Comparison of ENCODE assay signal across 26 cellular contexts in the genomic region with DNA sequence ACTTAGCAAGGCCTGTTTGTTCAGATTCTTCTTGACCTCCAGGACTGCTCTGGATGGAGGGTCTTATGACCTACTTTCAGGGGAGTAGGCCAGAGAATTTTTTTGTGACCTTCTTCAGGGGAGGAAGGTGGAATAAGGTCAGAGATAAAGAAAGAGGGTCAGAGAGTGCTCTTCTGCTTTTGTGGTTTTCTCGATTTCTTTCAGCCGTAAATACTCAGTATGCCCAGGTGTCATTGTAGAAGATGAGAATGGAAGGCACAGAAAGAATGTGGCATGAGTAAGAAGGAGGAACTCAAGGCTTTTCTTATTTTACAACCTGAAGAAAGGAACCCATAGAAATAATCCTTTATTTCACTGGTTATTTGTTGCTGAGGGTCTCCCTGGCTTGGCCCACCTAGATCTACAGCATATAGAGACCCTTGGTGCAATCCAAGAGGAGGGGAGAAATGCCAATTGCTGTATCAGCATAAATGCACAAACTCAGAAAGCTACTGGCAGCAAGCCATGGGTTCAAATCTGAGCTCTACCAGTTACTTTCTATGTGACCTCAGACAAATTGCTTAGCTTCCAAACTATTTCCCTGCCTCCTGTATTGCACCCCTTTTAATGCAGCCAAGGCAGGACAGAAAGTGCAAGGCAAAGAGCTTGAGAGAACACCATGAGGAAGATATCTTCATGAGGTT.
DNase-seq lines count a peak whose midpoint lies in the region; ATAC-seq, FAIRE-seq and TF ChIP-seq lines count a peak whose summit lies in the region.
"Had no signal": no experiment of that assay in that cellular context is flagged by ENCODE, and none has a peak within 500 bp of the region (broad histone marks: within the 10 kb centered on the region; RNA-seq: fewer than 3 reads in every experiment).

No MANE protein-coding gene starts in this region.

- H3K27me3 ChIP-seq in CD4-positive, CD25-positive, alpha-beta regulatory T cell (ENCODE audit: control insufficient read depth, insufficient read depth, low read length) = no peaks in the 10 kb centered on the region
- H3K27me3 ChIP-seq in Karpas-422 (ENCODE audit: low read length) (no peaks in the 10 kb centered on the region), H1 (replicated peaks in 1 of 4; ENCODE audit: control insufficient read depth in 3 of 4, extremely low read depth in 1 of 4, insufficient read depth in 3 of 4, low read length in 3 of 4) (no peaks in the 10 kb centered on the region)
- H3K27me3 ChIP-seq: testis, vagina had no signal

- no peak overlapping the region for H3K27ac ChIP-seq in CD4-positive, CD25-positive, alpha-beta regulatory T cell (ENCODE audit: insufficient read depth, low read length, poor library complexity, severe bottlenecking)
- H3K27ac ChIP-seq in Karpas-422 (ENCODE audit: low read length) (peak overlapping the region; percentile 96), H1 (ENCODE audit: low read depth, low read length) (no peak overlapping the region)
- H3K27ac ChIP-seq: testis, vagina had no signal

- no peaks in the 10 kb centered on the region for H4K20me1 ChIP-seq in Karpas-422 (ENCODE audit: insufficient read depth, low read depth, low read length)
- H4K20me1 ChIP-seq in H1 (replicated peaks in 1 of 2; ENCODE audit: control insufficient read depth in 1 of 2, insufficient read depth in 2 of 2, low read length in 2 of 2) = no peaks in the 10 kb centered on the region

- FAIRE-seq in H1 (lab: Jason Lieb, UNC) = no peak

- H3K4me1 ChIP-seq in CD4-positive, CD25-positive, alpha-beta regulatory T cell (ENCODE audit: control insufficient read depth, insufficient read depth, low read length, poor library complexity, severe bottlenecking) = peaks cover 6% of the 10 kb centered on the region
- H3K4me1 ChIP-seq in Karpas-422 (ENCODE audit: low read length) (peaks cover 80% of the 10 kb centered on the region), H1 (replicated peaks in 1 of 4; ENCODE audit: control insufficient read depth in 3 of 4, insufficient read depth in 4 of 4, low read length in 3 of 4) (peaks cover 2 to 9% (median 4%) of the 10 kb centered on the region in 4 experiments; a peak in 4 of 7 replicates)
- H3K4me1 ChIP-seq: testis, vagina had no signal

- peak overlapping the region; percentile 26 for H2AFZ ChIP-seq in Karpas-422 (ENCODE audit: low read length)
- H2AFZ ChIP-seq in H1 (ENCODE audit: low read length) = no peak overlapping the region

- H3K9me3 Mint-ChIP-seq in CD4-positive, CD25-positive, alpha-beta regulatory T cell = peaks cover 0 to 2% (median 0%) of the 10 kb centered on the region in 7 donors
- H3K9me3 Mint-ChIP-seq: activated T-helper 17 cell treated with anti-CD3 and anti-CD28 coated beads, Interleukin-2, amount 50 U/mL, for 72 hours had no signal

- peaks cover 20% of the 10 kb centered on the region for H3K27me3 Mint-ChIP-seq in CD4-positive, CD25-positive, alpha-beta regulatory T cell
- H3K27me3 Mint-ChIP-seq: activated T-helper 17 cell treated with anti-CD3 and anti-CD28 coated beads, Interleukin-2, amount 50 U/mL, for 72 hours had no signal

- H3K4me3 ChIP-seq in CD4-positive, CD25-positive, alpha-beta regulatory T cell (ENCODE audit: low read depth, low read length) = no peak overlapping the region
- H3K4me3 ChIP-seq in Karpas-422 (ENCODE audit: low read length) (no peak overlapping the region), H1 (ENCODE audit: extremely low read depth in 1 of 4, insufficient read depth in 2 of 4, low read depth in 3 of 4, low read length in 4 of 4) (no peak overlapping the region)
- H3K4me3 ChIP-seq: testis, vagina had no signal

- peak overlapping the region; percentile 71 for H3K4ac ChIP-seq in H1 (replicated peaks; ENCODE audit: insufficient read length, low read depth, low read length)

- H3K79me2 ChIP-seq in Karpas-422 (ENCODE audit: low read length) (no peaks in the 10 kb centered on the region), H1 (ENCODE audit: control insufficient read depth in 1 of 2, insufficient read depth in 2 of 2, low read length in 2 of 2) (no peaks in the 10 kb centered on the region)

- no peak overlapping the region for H4K8ac ChIP-seq in H1 (ENCODE audit: extremely low read depth, insufficient read depth, low read length)

- no peak overlapping the region; the same call in 1 of the 2 replicates for H3K18ac ChIP-seq in H1 (ENCODE audit: extremely low read depth, low read length)

- ATAC-seq in CD4-positive, CD25-positive, alpha-beta regulatory T cell (ENCODE audit: low read depth in 2 of 2) = no peak
- peak; percentile 54 for ATAC-seq in GM18511 (IDR thresholded peaks at IDR 0.05; ENCODE audit: unreplicated experiment)
- ATAC-seq: activated naive CD4-positive, alpha-beta T cell treated with anti-CD3 and anti-CD28 coated beads, Interleukin-2, amount 50 U/mL, for 72 hours; activated T-helper 17 cell treated with anti-CD3 and anti-CD28 coated beads, Interleukin-2, amount 50 U/mL, for 72 hours; left colon had no signal

- 48% methylated on average over 2 of the region's 2 CpGs; no CpG with 5 or more reads in 1 of the 2 experiments for WGBS in H1 (ENCODE audit: extremely low coverage in 1 of 2, insufficient coverage in 1 of 2, insufficient read length in 1 of 2, insufficient replicate concordance in 2 of 2, low coverage in 1 of 2, low lambda C conversion rate in 2 of 2, missing lambda C conversion rate in 1 of 2), 2 experiments

- TF ChIP-seq RAD21 in H1 (IDR thresholded peaks at IDR 0.05 in 1 of 2, conservative IDR thresholded peaks at IDR 0.05 in 1 of 2; ENCODE audit: low read depth in 2 of 2, low read length in 2 of 2) = no peak

- DNase-seq in CD4-positive, CD25-positive, alpha-beta regulatory T cell = no peak
- DNase-seq in Karpas-422 (peak; percentile 72), H1 (ENCODE audit: low read depth in 1 of 2, low spot score in 2 of 2) (no peak), hippocampal formation (lab: John Stamatoyannopoulos, UW) (no peak)
- no peak for DNase-seq in activated CD8-positive, alpha-beta memory T cell treated with anti-CD3 and anti-CD28 coated beads for 24 hours
- DNase-seq in NK-92 treated with Interleukin-12 subunit alpha and Interleukin-12 subunit beta, amount 100 ng/mL, for 24 hours (lab: John Stamatoyannopoulos, UW) = no peak
- DNase-seq: activated CD4-positive, alpha-beta T cell treated with anti-CD3 and anti-CD28 coated beads, Interleukin-2, amount 10 ng/mL, durations not matched to agents 24 days and 14 days; aorta; central memory CD4-positive, alpha-beta T cell; DMS53; H7; left colon; mesenchymal stem cell; NCI-H1092; NCI-H2081; NCI-H446 treated with DMSO at 0.1 percent for 48 hours; nucleus accumbens; OCI-M1; SHP77 treated with DMSO at 0.1 percent for 48 hours; stimulated activated CD4-positive, alpha-beta T cell treated with anti-CD3 and anti-CD28 coated beads, Interleukin-1b, Interleukin-23, amount 100 ng/mL, for 48 hours; stimulated activated naive CD4-positive, alpha-beta T cell; testis had no signal

- POLR2A ChIA-PET in H1 (lab: Charles Lee; ENCODE audit: partially characterized antibody) = no interaction called here

- H3K9me3 ChIP-seq in CD4-positive, CD25-positive, alpha-beta regulatory T cell (ENCODE audit: control insufficient read depth in 2 of 2, low read length in 2 of 2) = no peaks in the 10 kb centered on the region
- no peaks in the 10 kb centered on the region for H3K9me3 ChIP-seq in Karpas-422 (ENCODE audit: low read length)
- H3K9me3 ChIP-seq in H1 (ENCODE audit: insufficient read depth in 2 of 2, low read depth in 1 of 2, low read length in 1 of 2) = no peaks in the 10 kb centered on the region
- H3K9me3 ChIP-seq: testis, vagina had no signal

- H4K91ac ChIP-seq in H1 (replicated peaks; ENCODE audit: insufficient read length, low read length) = peak overlapping the region; percentile 69

- H3K23ac ChIP-seq in H1 (ENCODE audit: insufficient read length) = no peak overlapping the region

- H3K4me2 ChIP-seq in Karpas-422 (ENCODE audit: low read depth, low read length, poor library complexity, severe bottlenecking) (peak overlapping the region; percentile 33), H1 (ENCODE audit: insufficient read depth in 1 of 2, low read depth in 2 of 2, low read length in 2 of 2) (no peak overlapping the region)

- H3K36me3 Mint-ChIP-seq in CD4-positive, CD25-positive, alpha-beta regulatory T cell = no peaks in the 10 kb centered on the region

- no peaks in the 10 kb centered on the region for H3K23me2 ChIP-seq in H1 (ENCODE audit: low read depth, low read length)

- H3K56ac ChIP-seq in H1 (replicated peaks; ENCODE audit: insufficient read length, low read depth, low read length) = no peak overlapping the region

- H3K9me2 ChIP-seq in Karpas-422 (replicated peaks; ENCODE audit: insufficient read depth, low read length) = no peaks in the 10 kb centered on the region

- H4K5ac ChIP-seq in H1 (ENCODE audit: insufficient read length, low read depth, low read length) = no peak overlapping the region

- no peak overlapping the region for H2AK5ac ChIP-seq in H1 (ENCODE audit: low read depth, low read length)

- no peak for TF ChIP-seq CTCF in H1 (IDR thresholded peaks at IDR 0.05; ENCODE audit: control extremely low read depth in 1 of 3, insufficient read depth in 1 of 3, low read depth in 1 of 3, low read length in 3 of 3)

- H3K4me1 Mint-ChIP-seq in CD4-positive, CD25-positive, alpha-beta regulatory T cell = peaks cover 6 to 31% (median 14%) of the 10 kb centered on the region in 4 donors

- no peak overlapping the region; the same call in 1 of the 2 replicates for H2BK15ac ChIP-seq in H1 (ENCODE audit: low read length)

- no peak overlapping the region for H2BK12ac ChIP-seq in H1 (ENCODE audit: low read depth, low read length)

- CTCF ChIA-PET in H1 (lab: Charles Lee; ENCODE audit: partially characterized antibody) = interaction anchor here (0.5 to 2.0 kb wide), 4 partner anchors 10 to 792 kb away, joined by 3 to 8 read pairs (median 6); partner anchors contain the start of gene PBOV1

- H3K9ac ChIP-seq in Karpas-422 (ENCODE audit: low read length) (peak overlapping the region; percentile 42), H1 (replicated peaks in 1 of 4; ENCODE audit: extremely low read depth in 1 of 4, low read depth in 3 of 4, low read length in 3 of 4) (no peak overlapping the region)

- no peak overlapping the region for H3K4me3 Mint-ChIP-seq in CD4-positive, CD25-positive, alpha-beta regulatory T cell
- H3K4me3 Mint-ChIP-seq: activated CD4-positive, alpha-beta T cell treated with anti-CD3 and anti-CD28 coated beads, Interleukin-2, amount 10 ng/mL, durations not matched to agents 24 days and 14 days; activated T-helper 17 cell treated with anti-CD3 and anti-CD28 coated beads, Interleukin-2, amount 50 U/mL, for 72 hours had no signal

- TF ChIP-seq POLR2A in H1 (IDR thresholded peaks at IDR 0.05; ENCODE audit: control extremely low read depth in 1 of 2, low read depth in 2 of 2, low read length in 2 of 2) = no peak

- no peak for TF ChIP-seq EP300 in H1 (IDR thresholded peaks at IDR 0.05; ENCODE audit: borderline replicate concordance in 1 of 2, low read depth in 2 of 2, low read length in 2 of 2)

- H2BK120ac ChIP-seq in H1 (replicated peaks; ENCODE audit: low read depth, low read length) = peak overlapping the region; percentile 72

- no peak overlapping the region for H2BK5ac ChIP-seq in H1 (ENCODE audit: low read depth, low read length)

- no peaks in the 10 kb centered on the region for H3K36me3 ChIP-seq in CD4-positive, CD25-positive, alpha-beta regulatory T cell (ENCODE audit: control insufficient read depth, insufficient read depth, low read length)
- H3K36me3 ChIP-seq in Karpas-422 (ENCODE audit: insufficient read depth, low read length) (no peaks in the 10 kb centered on the region), H1 (ENCODE audit: control insufficient read depth in 2 of 4, insufficient read depth in 4 of 4, low read length in 3 of 4) (no peaks in the 10 kb centered on the region)
- H3K36me3 ChIP-seq: vagina had no signal

- H3K14ac ChIP-seq in H1 (ENCODE audit: insufficient read length) = no peak overlapping the region

- peak overlapping the region in 2 of 3 donors; percentile 52 to 56 for H3K27ac Mint-ChIP-seq in CD4-positive, CD25-positive, alpha-beta regulatory T cell
- H3K27ac Mint-ChIP-seq: activated CD4-positive, alpha-beta T cell treated with anti-CD3 and anti-CD28 coated beads, Interleukin-2, amount 10 ng/mL, durations not matched to agents 24 days and 14 days; activated naive CD4-positive, alpha-beta T cell treated with anti-CD3 and anti-CD28 coated beads, Interleukin-2, amount 50 U/mL, for 72 hours; activated T-helper 17 cell treated with anti-CD3 and anti-CD28 coated beads, Interleukin-2, amount 50 U/mL, for 72 hours had no signal

- peak overlapping the region; percentile 83; the same call in 1 of the 2 replicates for H2BK20ac ChIP-seq in H1 (ENCODE audit: low read length)

- no peaks in the 10 kb centered on the region for H3K79me1 ChIP-seq in H1 (ENCODE audit: low read depth, low read length)
